Comparison of ENCODE assay signal across 7 cellular contexts in the genomic region with DNA sequence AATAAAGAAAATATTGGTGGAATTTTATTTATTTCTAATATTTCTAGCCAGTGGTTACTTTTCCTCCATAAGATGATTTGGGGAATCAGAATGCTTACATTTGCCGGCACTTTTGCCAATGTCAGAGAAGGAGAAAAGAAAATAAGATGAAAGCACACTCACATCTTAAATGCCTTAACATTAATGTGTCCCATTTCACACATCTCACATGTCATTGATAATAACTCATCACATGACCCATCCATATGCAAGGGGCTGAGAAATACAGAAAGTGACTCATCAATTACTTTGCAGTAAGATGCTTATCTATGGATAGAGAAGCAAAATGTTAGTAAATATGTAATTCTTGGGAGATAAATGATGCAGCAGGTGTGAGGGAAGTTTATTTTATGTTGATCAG.
"Had no signal": no experiment of that assay in that cellular context is flagged by ENCODE, and none has a peak within 500 bp of the region (broad histone marks: within the 10 kb centered on the region; RNA-seq: fewer than 3 reads in every experiment).

No MANE protein-coding gene starts in this region.

- H2AFZ ChIP-seq: GM23338 had no signal

- DNase-seq: H9, HCEC 1CT had no signal

- FAIRE-seq: H1, H54, HepG2 had no signal

- H3K27ac ChIP-seq: HL-60 had no signal

- ATAC-seq: GM23338, HepG2 had no signal

- H3K4me3 ChIP-seq: GM23338 had no signal

- H3K4me2 ChIP-seq: GM23338 had no signal
